Comparison of ENCODE assay signal across 28 cellular contexts in genomic region chr16:13643412-13643811, GRCh38.
"Had no signal": no experiment of that assay in that cellular context is flagged by ENCODE, and none has a peak within 500 bp of the region (broad histone marks: within the 10 kb centered on the region; RNA-seq: fewer than 3 reads in every experiment).

No MANE protein-coding gene starts in this region.

- H3K9me3 ChIP-seq: ascending aorta, breast epithelium, colonic mucosa, esophagus squamous epithelium, gastroesophageal sphincter had no signal

- H3K4me3 Mint-ChIP-seq: activated CD4-positive, alpha-beta memory T cell treated with anti-CD3 and anti-CD28 coated beads for 36 hours; activated CD8-positive, alpha-beta memory T cell treated with anti-CD3 and anti-CD28 coated beads, Interleukin-2, amount 10 ng/mL, durations not matched to agents 7 days and 5 days; activated CD8-positive, alpha-beta T cell treated with anti-CD3 and anti-CD28 coated beads, Interleukin-2, amount 10 ng/mL, durations not matched to agents 7 days and 5 days; activated naive CD4-positive, alpha-beta T cell treated with anti-CD3 and anti-CD28 coated beads, Interleukin-2, amount 10 ng/mL, durations not matched to agents 7 days and 5 days; activated naive CD8-positive, alpha-beta T cell treated with anti-CD3 and anti-CD28 coated beads, Interleukin-2, amount 10 ng/mL, durations not matched to agents 7 days and 5 days; brain had no signal

- H3K9me3 Mint-ChIP-seq: brain had no signal

- H3K27ac ChIP-seq: ascending aorta, breast epithelium, cardiac muscle cell, colonic mucosa, epithelial cell of prostate, esophagus squamous epithelium, gastroesophageal sphincter had no signal

- H3K4me1 ChIP-seq: ascending aorta, breast epithelium, colonic mucosa, esophagus squamous epithelium, gastroesophageal sphincter had no signal

- H3K36me3 Mint-ChIP-seq: activated CD4-positive, alpha-beta memory T cell treated with anti-CD3 and anti-CD28 coated beads for 36 hours; activated CD8-positive, alpha-beta memory T cell treated with anti-CD3 and anti-CD28 coated beads, Interleukin-2, amount 10 ng/mL, durations not matched to agents 7 days and 5 days; activated naive CD4-positive, alpha-beta T cell treated with anti-CD3 and anti-CD28 coated beads, Interleukin-2, amount 10 ng/mL, durations not matched to agents 7 days and 5 days; activated naive CD4-positive, alpha-beta T cell treated with anti-CD3 and anti-CD28 coated beads, Interleukin-2, amount 50 U/mL, for 72 hours; activated naive CD8-positive, alpha-beta T cell treated with anti-CD3 and anti-CD28 coated beads, Interleukin-2, amount 10 ng/mL, durations not matched to agents 7 days and 5 days; brain had no signal

- H3K27me3 ChIP-seq: ascending aorta, breast epithelium, cardiac muscle cell, colonic mucosa, esophagus squamous epithelium had no signal

- ATAC-seq: activated CD8-positive, alpha-beta memory T cell treated with anti-CD3 and anti-CD28 coated beads, Interleukin-2, amount 10 ng/mL, durations not matched to agents 7 days and 5 days; activated CD8-positive, alpha-beta T cell treated with anti-CD3 and anti-CD28 coated beads, Interleukin-2, amount 10 ng/mL, durations not matched to agents 7 days and 5 days; activated naive CD4-positive, alpha-beta T cell treated with anti-CD3 and anti-CD28 coated beads, Interleukin-2, amount 50 U/mL, for 72 hours; gastroesophageal sphincter had no signal

- FAIRE-seq: endometrium, endothelial cell of umbilical vein had no signal

- H3K27me3 Mint-ChIP-seq: activated CD8-positive, alpha-beta memory T cell treated with anti-CD3 and anti-CD28 coated beads, Interleukin-2, amount 10 ng/mL, durations not matched to agents 7 days and 5 days; activated naive CD4-positive, alpha-beta T cell treated with anti-CD3 and anti-CD28 coated beads, Interleukin-2, amount 10 ng/mL, durations not matched to agents 7 days and 5 days; activated naive CD8-positive, alpha-beta T cell treated with anti-CD3 and anti-CD28 coated beads, Interleukin-2, amount 10 ng/mL, durations not matched to agents 7 days and 5 days had no signal

- DNase-seq: activated CD4-positive, alpha-beta memory T cell treated with anti-CD3 and anti-CD28 coated beads for 36 hours; activated CD4-positive, alpha-beta T cell treated with anti-CD3 and anti-CD28 coated beads for 1 hour; activated CD4-positive, alpha-beta T cell treated with anti-CD3 and anti-CD28 coated beads for 4 hours; activated CD8-positive, alpha-beta memory T cell treated with anti-CD3 and anti-CD28 coated beads, Interleukin-2, amount 10 ng/mL, durations not matched to agents 7 days and 5 days; activated CD8-positive, alpha-beta memory T cell treated with anti-CD3 and anti-CD28 coated beads, Interleukin-2, amount 50 U/mL, for 4 hours; activated CD8-positive, alpha-beta T cell treated with anti-CD3 and anti-CD28 coated beads, Interleukin-2, amount 10 ng/mL, durations not matched to agents 7 days and 5 days; activated gamma-delta T cell; activated naive CD4-positive, alpha-beta T cell; activated naive CD4-positive, alpha-beta T cell treated with anti-CD3 and anti-CD28 coated beads, Interleukin-2, amount 10 ng/mL, durations not matched to agents 7 days and 5 days; activated naive CD8-positive, alpha-beta T cell treated with anti-CD3 and anti-CD28 coated beads, Interleukin-2, amount 10 ng/mL, durations not matched to agents 7 days and 5 days; activated T-cell treated with anti-CD3 and anti-CD28 coated beads, Interleukin-2, amount 50 U/mL, for 1 hour; activated T-cell treated with anti-CD3 and anti-CD28 coated beads, Interleukin-2, amount 50 U/mL, for 48 hours; central memory CD4-positive, alpha-beta T cell; cerebellar nuclear complex; colonic mucosa; effector CD8-positive, alpha-beta T cell; esophagus squamous epithelium; foreskin melanocyte; T-helper 2 cell had no signal

- H3K36me3 ChIP-seq: ascending aorta, breast epithelium, cardiac muscle cell, colonic mucosa, esophagus squamous epithelium, gastroesophageal sphincter had no signal

- H3K27ac Mint-ChIP-seq: activated CD4-positive, alpha-beta memory T cell treated with anti-CD3 and anti-CD28 coated beads for 36 hours; activated CD8-positive, alpha-beta memory T cell treated with anti-CD3 and anti-CD28 coated beads, Interleukin-2, amount 10 ng/mL, durations not matched to agents 7 days and 5 days; activated CD8-positive, alpha-beta T cell treated with anti-CD3 and anti-CD28 coated beads, Interleukin-2, amount 10 ng/mL, durations not matched to agents 7 days and 5 days; activated naive CD4-positive, alpha-beta T cell treated with anti-CD3 and anti-CD28 coated beads, Interleukin-2, amount 10 ng/mL, durations not matched to agents 7 days and 5 days; activated naive CD4-positive, alpha-beta T cell treated with anti-CD3 and anti-CD28 coated beads, Interleukin-2, amount 50 U/mL, for 72 hours; activated naive CD8-positive, alpha-beta T cell treated with anti-CD3 and anti-CD28 coated beads, Interleukin-2, amount 10 ng/mL, durations not matched to agents 7 days and 5 days; brain had no signal

- H3K4me3 ChIP-seq: ascending aorta, breast epithelium, cardiac muscle cell, colonic mucosa, esophagus squamous epithelium, gastroesophageal sphincter had no signal

- H3K4me1 Mint-ChIP-seq: activated CD8-positive, alpha-beta memory T cell treated with anti-CD3 and anti-CD28 coated beads, Interleukin-2, amount 10 ng/mL, durations not matched to agents 7 days and 5 days; activated naive CD4-positive, alpha-beta T cell treated with anti-CD3 and anti-CD28 coated beads, Interleukin-2, amount 10 ng/mL, durations not matched to agents 7 days and 5 days; activated naive CD8-positive, alpha-beta T cell treated with anti-CD3 and anti-CD28 coated beads, Interleukin-2, amount 10 ng/mL, durations not matched to agents 7 days and 5 days had no signal
